In the genomic region with DNA sequence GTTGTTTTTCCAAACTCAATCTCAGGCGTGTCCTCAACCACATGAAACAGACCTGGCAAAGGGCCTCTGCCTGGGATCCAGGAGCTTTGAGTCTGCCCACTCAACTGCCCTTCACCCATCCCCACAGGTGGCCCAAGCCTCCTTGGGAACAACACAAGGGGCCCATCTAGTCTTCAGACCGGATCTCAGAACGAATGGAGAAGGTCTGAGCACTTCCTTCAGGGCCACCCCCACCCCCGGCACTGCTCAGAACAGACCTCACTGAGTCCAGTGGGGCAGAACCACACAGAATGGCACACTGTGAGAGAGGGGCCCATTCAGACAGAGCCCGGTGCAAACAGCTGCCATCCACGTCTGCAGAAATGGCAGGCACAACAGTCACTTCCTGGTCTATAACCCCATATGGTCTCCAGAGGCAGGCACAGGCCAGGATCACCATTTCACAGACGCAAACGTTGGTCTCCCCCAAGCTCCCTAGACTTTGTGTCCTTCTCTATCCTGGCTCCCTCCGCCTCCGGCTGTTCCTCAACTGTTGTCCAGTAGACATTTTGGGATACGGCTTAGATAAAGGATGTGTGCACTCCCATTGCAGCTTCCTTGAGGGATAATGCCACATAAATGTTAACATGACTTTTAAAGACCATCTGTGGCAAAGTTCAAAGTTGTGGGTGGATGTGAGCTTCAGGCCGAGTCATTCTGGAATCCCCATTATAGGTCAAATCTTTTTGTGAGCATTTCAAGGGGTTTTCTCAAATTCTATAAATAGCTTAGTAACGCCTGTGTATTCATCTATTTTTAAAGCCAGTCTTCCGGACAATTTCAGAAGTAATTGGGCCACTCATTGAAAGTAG, we compare ENCODE assay signal across 8 cellular contexts.
A peak's percentile ranks its signal among the peaks of the same experiment; 100 is the strongest.
DNase-seq lines count a peak whose midpoint lies in the region; ATAC-seq and TF ChIP-seq lines count a peak whose summit lies in the region.

No MANE protein-coding gene starts in this region.

- H3K27me3 Mint-ChIP-seq in Caco-2 (ENCODE audit: insufficient read depth, unreplicated experiment): no peaks in the 10 kb centered on the region

- H3K36me3 ChIP-seq in Caco-2 (ENCODE audit: control insufficient read depth, insufficient read depth, low read length) (no peaks in the 10 kb centered on the region), transverse colon (no peaks in the 10 kb centered on the region), H7 (replicated peaks; ENCODE audit: control insufficient read depth, insufficient read depth, low read length) (no peaks in the 10 kb centered on the region)
- H3K36me3 ChIP-seq in effector memory CD4-positive, alpha-beta T cell (ENCODE audit: control insufficient read depth, insufficient read depth, low read length): no peaks in the 10 kb centered on the region

- BruUV-seq in Caco-2 (replicated peaks; lab: Mats Ljungman, UMichigan): TSS peak; percentile 64

- intact Hi-C loops in Caco-2 (cut with micrococcal nuclease; ENCODE audit: unreplicated experiment) (no loop called here), transverse colon (cut with DNase I; ENCODE audit: low total_unique reads) (no loop called here)

- no peaks in the 10 kb centered on the region for H3K4me1 Mint-ChIP-seq in Caco-2 (ENCODE audit: low read depth, unreplicated experiment)

- no peaks in the 10 kb centered on the region for H3K9me3 Mint-ChIP-seq in Caco-2 (ENCODE audit: unreplicated experiment)

- no peak overlapping the region for H3K4me3 Mint-ChIP-seq in Caco-2 (ENCODE audit: unreplicated experiment)

- ATAC-seq in GM21360 (IDR thresholded peaks at IDR 0.05; ENCODE audit: unreplicated experiment) (peak; percentile 43), HG03565 (IDR thresholded peaks at IDR 0.05; ENCODE audit: unreplicated experiment) (peak; percentile 57)

- peak overlapping the region; percentile 75 for H3K27ac Mint-ChIP-seq in Caco-2 (ENCODE audit: unreplicated experiment)

- H3K4me3 ChIP-seq in Caco-2 (ENCODE audit: low read depth, low read length): no peak overlapping the region
- no peak overlapping the region for H3K4me3 ChIP-seq in fibroblast of the aortic adventitia (ENCODE audit: low read depth, low read length)
- no peak overlapping the region for H3K4me3 ChIP-seq in transverse colon
- H3K4me3 ChIP-seq in effector memory CD4-positive, alpha-beta T cell (ENCODE audit: insufficient read depth, low read depth, low read length, poor library complexity, severe bottlenecking): no peak overlapping the region
- no peak overlapping the region for H3K4me3 ChIP-seq in H7 (ENCODE audit: insufficient read depth, low read depth, low read length)

- H3K4me1 ChIP-seq in Caco-2 (peaks cover 15% of the 10 kb centered on the region), transverse colon (peaks cover 6 to 22% (median 18%) of the 10 kb centered on the region in 4 donors)
- H3K4me1 ChIP-seq in effector memory CD4-positive, alpha-beta T cell (ENCODE audit: control insufficient read depth, insufficient read depth, low read length, poor library complexity, severe bottlenecking): no peaks in the 10 kb centered on the region

- 76 to 78% methylated on average over 10 to 11 of the region's 14 CpGs for WGBS in transverse colon (ENCODE audit: low coverage in 1 of 2), 2 donors

- H3K9me3 ChIP-seq in Caco-2: no peaks in the 10 kb centered on the region
- no peaks in the 10 kb centered on the region for H3K9me3 ChIP-seq in transverse colon
- H3K9me3 ChIP-seq in effector memory CD4-positive, alpha-beta T cell (ENCODE audit: control insufficient read depth, low read length): no peaks in the 10 kb centered on the region

- DNase-seq in Caco-2 (no peak), fibroblast of the aortic adventitia (ENCODE audit: low read depth) (peak; percentile 33), transverse colon (peak; percentile 8), HuH-7.5 (ENCODE audit: low spot score) (no peak), H7 (no peak)
- no peak for DNase-seq in effector memory CD4-positive, alpha-beta T cell

- H3K36me3 Mint-ChIP-seq in Caco-2 (ENCODE audit: insufficient read depth, unreplicated experiment): peaks cover 8% of the 10 kb centered on the region

- TF ChIP-seq CTCF in Caco-2 (IDR thresholded peaks at IDR 0.05; ENCODE audit: insufficient read depth in 1 of 2, low read depth in 1 of 2, low read length in 1 of 2, severe bottlenecking in 1 of 2, unreplicated experiment in 1 of 2): no peak
- TF ChIP-seq CTCF in fibroblast of the aortic adventitia (IDR thresholded peaks at IDR 0.05; ENCODE audit: insufficient read depth, low read length): no peak
- TF ChIP-seq CTCF in transverse colon (IDR thresholded peaks at IDR 0.05): no peak

- H3K27ac ChIP-seq in transverse colon: peak overlapping the region; percentile 42 to 61 (median 52)
- no peak overlapping the region for H3K27ac ChIP-seq in effector memory CD4-positive, alpha-beta T cell (ENCODE audit: insufficient read depth, low read length, poor library complexity, severe bottlenecking)

- in situ Hi-C loops in transverse colon (cut with MboI; ENCODE audit: low pct_ligation_motif_present in 1 of 4, low pct_unique_long_range_greater_than_20kb in 1 of 4, low sequenced_read_pairs in 3 of 4): no loop called here

- H3K27me3 ChIP-seq in Caco-2 (replicated peaks; ENCODE audit: control insufficient read depth, insufficient read depth, low read length) (no peaks in the 10 kb centered on the region), transverse colon (no peaks in the 10 kb centered on the region), H7 (ENCODE audit: control insufficient read depth, insufficient read depth, low read length) (no peaks in the 10 kb centered on the region)
- no peaks in the 10 kb centered on the region for H3K27me3 ChIP-seq in effector memory CD4-positive, alpha-beta T cell (replicated peaks; ENCODE audit: control insufficient read depth, insufficient read depth, low read length, poor library complexity, severe bottlenecking)

- no peak for TF ChIP-seq EP300 in transverse colon (IDR thresholded peaks at IDR 0.05; ENCODE audit: low read depth)

- TF ChIP-seq POLR2A in transverse colon (IDR thresholded peaks at IDR 0.05): no peak

- POLR2A ChIA-PET in Caco-2 (lab: Charles Lee): no interaction called here

- CTCF ChIA-PET in Caco-2 (lab: Charles Lee): no interaction called here

Comparison
In these comparisons a context has a peak if more than half of its experiments do, and no peak if none do; other contexts are left out.
1. DNase-seq: peak in fibroblast of the aortic adventitia (single experiment) and transverse colon (single experiment); none in Caco-2 (0 of 2), effector memory CD4-positive, alpha-beta T cell (0 of 3), HuH-7.5 (single experiment) and H7 (single experiment).